In genomic region chr12:11022520-11022919, GRCh38 we compare ENCODE assay signal across 1 cellular context.
TF ChIP-seq lines count a peak whose summit lies in the region.

Gene TAS2R19, minus strand, starts transcription at chr12:11022620. Its CDS starts 49 bp downstream, at chr12:11022571.

TF ChIP-seq in GM23338, 12 proteins besides CTCF, POLR2A, EP300 and RAD21 (continued from another document):
- no peak for TF ChIP-seq ZNF462 (CRISPR knock-in tag; IDR thresholded peaks at IDR 0.05)
- no peak for TF ChIP-seq EZH2phosphoT487 (IDR thresholded peaks at IDR 0.05; ENCODE audit: unreplicated experiment)
